In genomic region chr6:149181304-149181703, GRCh38 we compare ENCODE assay signal across 25 cellular contexts.
DNase-seq lines count a peak whose midpoint lies in the region; ATAC-seq and TF ChIP-seq lines count a peak whose summit lies in the region.
"Had no signal": no experiment of that assay in that cellular context is flagged by ENCODE, and none has a peak within 500 bp of the region (broad histone marks: within the 10 kb centered on the region; RNA-seq: fewer than 3 reads in every experiment).

No MANE protein-coding gene starts in this region.

- H3K9me3 ChIP-seq in right atrium auricular region (peaks cover 0 to 12% of the 10 kb centered on the region in 2 donors), SJCRH30 (replicated peaks) (no peaks in the 10 kb centered on the region; the same call in 1 of the 2 replicates), adrenal gland (replicated peaks in 1 of 3) (no peaks in the 10 kb centered on the region), H9 (ENCODE audit: control insufficient read depth, low read depth, low read length) (no peaks in the 10 kb centered on the region)
- H3K9me3 ChIP-seq: A549 had no signal

- peak; percentile 18 for ATAC-seq in left ventricle myocardium superior
- ATAC-seq in sciatic nerve = peak; percentile 22
- ATAC-seq in HG03025 (IDR thresholded peaks at IDR 0.05; ENCODE audit: low FRiP score, unreplicated experiment) = no peak
- ATAC-seq: A549 had no signal

- H2BK120ac ChIP-seq in H9 (ENCODE audit: low read depth, low read length, poor library complexity, severe bottlenecking) = no peak overlapping the region

- no peak overlapping the region for H2BK20ac ChIP-seq in H9 (ENCODE audit: low read depth, low read length, poor library complexity, severe bottlenecking)

- H3K36me3 Mint-ChIP-seq in H9 (ENCODE audit: insufficient read depth in 1 of 3, low read depth in 3 of 3) = peaks cover 0 to 7% (median 0%) of the 10 kb centered on the region in 3 experiments; a peak in 2 of 7 replicates
- H3K36me3 Mint-ChIP-seq: CD14-positive monocyte had no signal

- H4K8ac ChIP-seq in H9 (replicated peaks; ENCODE audit: insufficient read length, low read depth, low read length) = no peak overlapping the region

- no peak overlapping the region for H4K5ac ChIP-seq in H9 (ENCODE audit: insufficient read length, low read depth, low read length)

- no peak overlapping the region for H2AFZ ChIP-seq in H9 (ENCODE audit: low read length)

- H3K14ac ChIP-seq in H9 (ENCODE audit: insufficient read depth, low read length) = no peak overlapping the region

- DNase-seq in left ventricle myocardium superior = no peak
- DNase-seq in right atrium auricular region (ENCODE audit: low spot score) = no peak
- peak; percentile 48 to 80 for DNase-seq in SJCRH30
- peak; percentile 9 for DNase-seq in myocyte (ENCODE audit: low read depth)
- DNase-seq in sciatic nerve (ENCODE audit: low spot score) = no peak
- DNase-seq in adrenal gland = no peak
- no peak for DNase-seq in H9
- DNase-seq: AML-193; CD4-positive, alpha-beta memory T cell; CD4-positive, CD25-positive, alpha-beta regulatory T cell; CD8-positive, alpha-beta memory T cell; COR-L47; DMS 273 treated with DMSO at 0.1 percent for 48 hours; DMS153; DMS53; DMS79; DND-41; EL; GDM1 had no signal

- H2BK15ac ChIP-seq in H9 (ENCODE audit: low read depth, low read length) = no peak overlapping the region

- peaks cover 4 to 12% of the 10 kb centered on the region in 2 experiments for H3K9me3 Mint-ChIP-seq in H9

- H3K4me2 ChIP-seq in H9 (ENCODE audit: insufficient read depth, insufficient read length, low read length) = no peak overlapping the region
- H3K4me2 ChIP-seq: A549 had no signal

- intact Hi-C loops in left ventricle myocardium superior (cut with micrococcal nuclease) = no loop called here
- intact Hi-C loops in sciatic nerve (cut with DNase I) = no loop called here
- intact Hi-C loops in adrenal gland (cut with DNase I) = no loop called here

- H3K4me1 ChIP-seq in right atrium auricular region = no peaks in the 10 kb centered on the region
- H3K4me1 ChIP-seq in SJCRH30 = peaks cover 29% of the 10 kb centered on the region
- no peaks in the 10 kb centered on the region for H3K4me1 ChIP-seq in adrenal gland (replicated peaks in 1 of 2)
- H3K4me1 ChIP-seq in H9 (ENCODE audit: insufficient read depth, low read length) = no peaks in the 10 kb centered on the region
- H3K4me1 ChIP-seq: A549 had no signal

- H3K23ac ChIP-seq in H9 (ENCODE audit: insufficient read length, low read depth, low read length) = no peak overlapping the region

- H3K4me3 ChIP-seq in right atrium auricular region = no peak overlapping the region
- H3K4me3 ChIP-seq in SJCRH30 = peak overlapping the region; percentile 47
- no peak overlapping the region for H3K4me3 ChIP-seq in adrenal gland
- H3K4me3 ChIP-seq: A549; BLaER1 treated with 17β-estradiol and CSF1 and Interleukin-3, amounts not matched to agents 10 nM and 100 nM had no signal

- H3K27ac Mint-ChIP-seq in H9 = no peak overlapping the region
- H3K27ac Mint-ChIP-seq: B cell; CD14-positive monocyte; CD8-positive, alpha-beta memory T cell had no signal

- H3K27me3 ChIP-seq in right atrium auricular region (no peaks in the 10 kb centered on the region), SJCRH30 (no peaks in the 10 kb centered on the region), adrenal gland (no peaks in the 10 kb centered on the region), H9 (ENCODE audit: insufficient read depth, low read length) (no peaks in the 10 kb centered on the region)
- H3K27me3 ChIP-seq: BLaER1 treated with 17β-estradiol and CSF1 and Interleukin-3, amounts not matched to agents 10 nM and 100 nM had no signal

- H3K56ac ChIP-seq in H9 (ENCODE audit: insufficient read length, low read depth, low read length) = no peak overlapping the region

- no peaks in the 10 kb centered on the region for H3K4me1 Mint-ChIP-seq in H9

- no peak overlapping the region for H2AK5ac ChIP-seq in H9 (ENCODE audit: insufficient read length, low read length)

- no peak overlapping the region for H3T11ph ChIP-seq in H9 (ENCODE audit: low read length)

- H3K4ac ChIP-seq in H9 (ENCODE audit: low read depth, low read length) = no peak overlapping the region

- H3K18ac ChIP-seq in H9 (ENCODE audit: insufficient read length, low read depth, low read length) = no peak overlapping the region

- no peaks in the 10 kb centered on the region for H3K23me2 ChIP-seq in H9 (ENCODE audit: insufficient read length, low read depth, low read length, poor library complexity, severe bottlenecking)

- TF ChIP-seq CTCF in right atrium auricular region (IDR thresholded peaks at IDR 0.05) = no peak
- no peak for TF ChIP-seq CTCF in adrenal gland (IDR thresholded peaks at IDR 0.05)
- no peak for TF ChIP-seq CTCF in H9 (conservative IDR thresholded peaks at IDR 0.05)

- no peak overlapping the region for H3K4me3 Mint-ChIP-seq in H9
- H3K4me3 Mint-ChIP-seq: B cell; CD8-positive, alpha-beta memory T cell had no signal

- no peaks in the 10 kb centered on the region for H3K36me3 ChIP-seq in right atrium auricular region
- no peaks in the 10 kb centered on the region for H3K36me3 ChIP-seq in SJCRH30
- no peaks in the 10 kb centered on the region for H3K36me3 ChIP-seq in adrenal gland (replicated peaks in 1 of 2)
- H3K36me3 ChIP-seq: BLaER1 treated with 17β-estradiol and CSF1 and Interleukin-3, amounts not matched to agents 10 nM and 100 nM had no signal

- H3K27me3 Mint-ChIP-seq in H9 (ENCODE audit: low read depth) = no peaks in the 10 kb centered on the region
- H3K27me3 Mint-ChIP-seq: B cell; CD4-positive, alpha-beta memory T cell; CD4-positive, CD25-positive, alpha-beta regulatory T cell; CD8-positive, alpha-beta memory T cell had no signal

- no peak overlapping the region for H4K91ac ChIP-seq in H9 (ENCODE audit: insufficient read length, low read depth, low read length)

- no peak overlapping the region for H2BK12ac ChIP-seq in H9 (ENCODE audit: insufficient read length, low read depth, low read length)

- no peaks in the 10 kb centered on the region for H3K79me2 ChIP-seq in H9 (ENCODE audit: insufficient read depth, low read length)

- H4K20me1 ChIP-seq in H9 (ENCODE audit: control insufficient read depth, insufficient read depth, insufficient read length) = no peaks in the 10 kb centered on the region
- H4K20me1 ChIP-seq: BLaER1 treated with 17β-estradiol and CSF1 and Interleukin-3, amounts not matched to agents 10 nM and 100 nM had no signal

- WGBS in adrenal gland, 4 donors = 85 to 90% (median 88%) methylated on average over 5 of the region's 5 CpGs
- no CpG with 5 or more reads among the region's 5 CpGs for WGBS in H9 (ENCODE audit: extremely low coverage, insufficient read length, low lambda C conversion rate)

- no peaks in the 10 kb centered on the region for H3K79me1 ChIP-seq in H9 (ENCODE audit: insufficient read depth, low read depth, low read length, poor library complexity, severe bottlenecking)

- no peak overlapping the region for H3K9ac ChIP-seq in H9 (ENCODE audit: extremely low read depth, insufficient read length, low read length)
- H3K9ac ChIP-seq: BLaER1 treated with 17β-estradiol and CSF1 and Interleukin-3, amounts not matched to agents 10 nM and 100 nM had no signal

- H2BK5ac ChIP-seq in H9 (ENCODE audit: insufficient read length, low read length) = no peak overlapping the region

- H3K27ac ChIP-seq in right atrium auricular region (no peak overlapping the region), SJCRH30 (peak overlapping the region; percentile 95), adrenal gland (no peak overlapping the region), H9 (ENCODE audit: insufficient read length, low read depth, low read length) (no peak overlapping the region)
- H3K27ac ChIP-seq: 22Rv1; A549; BLaER1 treated with 17β-estradiol and CSF1 and Interleukin-3, amounts not matched to agents 10 nM and 100 nM had no signal

- TF ChIP-seq POLR2A in adrenal gland (IDR thresholded peaks at IDR 0.05) = no peak

Comparison
In these comparisons a context has a peak if more than half of its experiments do, and no peak if none do; other contexts are left out.
1. DNase-seq: peak in SJCRH30 (2 of 2) and myocyte (single experiment); none in left ventricle myocardium superior (single experiment), right atrium auricular region (single experiment), sciatic nerve (single experiment), adrenal gland (0 of 7) and H9 (single experiment).